Comparison of ENCODE assay signal across 14 cellular contexts in the genomic region with DNA sequence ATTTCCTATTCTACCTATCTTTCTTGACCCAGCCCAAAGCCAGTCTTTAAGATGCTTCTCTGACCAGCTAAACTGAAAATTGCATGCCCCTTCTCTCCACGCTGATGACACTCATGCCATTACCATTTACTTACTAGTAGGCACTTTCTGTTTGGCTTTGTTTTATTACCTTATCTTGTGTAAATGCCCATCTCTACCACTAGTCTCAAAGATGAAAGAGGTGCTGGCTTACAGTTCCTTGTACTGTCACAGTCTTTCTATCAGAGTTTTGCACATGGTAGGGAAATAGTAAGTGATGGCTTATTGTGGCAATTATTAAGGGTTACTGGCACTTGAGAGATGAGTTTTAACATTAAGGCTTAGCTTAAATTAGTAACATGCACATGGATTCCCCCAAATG.
A peak's percentile ranks its signal among the peaks of the same experiment; 100 is the strongest.
DNase-seq lines count a peak whose midpoint lies in the region; ATAC-seq and TF ChIP-seq lines count a peak whose summit lies in the region.
"Had no signal": no experiment of that assay in that cellular context is flagged by ENCODE, and none has a peak within 500 bp of the region (broad histone marks: within the 10 kb centered on the region; RNA-seq: fewer than 3 reads in every experiment).

No MANE protein-coding gene starts in this region.

- 97 to 100% methylated on average over 1 of the region's 1 CpG for WGBS in endodermal cell (ENCODE audit: insufficient coverage in 1 of 2, insufficient read length in 1 of 2), 2 experiments
- WGBS in ovary, 3 donors: 89 to 93% (median 89%) methylated on average over 1 of the region's 1 CpG

- TF ChIP-seq EP300 in ovary (IDR thresholded peaks at IDR 0.05): no peak

- BruUV-seq in MCF 10A (replicated peaks; lab: Mats Ljungman, UMichigan): no TSS peak

- TF ChIP-seq CTCF in MCF 10A (IDR thresholded peaks at IDR 0.05; ENCODE audit: unreplicated experiment) (no peak), breast epithelium (IDR thresholded peaks at IDR 0.05) (no peak), endodermal cell (conservative IDR thresholded peaks at IDR 0.05) (peak; percentile 69), ovary (IDR thresholded peaks at IDR 0.05) (no peak), RWPE1 (conservative IDR thresholded peaks at IDR 0.05; ENCODE audit: low read depth) (no peak)

- H3K4me3 Mint-ChIP-seq in MCF 10A (ENCODE audit: unreplicated experiment) (no peak overlapping the region), endodermal cell (no peak overlapping the region)
- H3K4me3 Mint-ChIP-seq in activated naive CD8-positive, alpha-beta T cell treated with anti-CD3 and anti-CD28 coated beads for 36 hours: no peak overlapping the region
- H3K4me3 Mint-ChIP-seq in stimulated activated naive B cell treated with anti-CD40 and anti-IgM and Interleukin-4, amounts not matched to agents 10 μg/mL and 1 μg/mL and 100 μg/mL, for 72 hours: no peak overlapping the region

- H3K36me3 ChIP-seq in breast epithelium (no peaks in the 10 kb centered on the region), endodermal cell (ENCODE audit: control insufficient read depth, insufficient read depth, low read length) (no peaks in the 10 kb centered on the region), ovary (no peaks in the 10 kb centered on the region)

- CTCF ChIA-PET in MCF 10A (lab: Yijun Ruan, JAX) (interaction anchor here (0.6 to 2.0 kb wide), 8 partner anchors 15 to 430 kb away, joined by 3 to 12 read pairs (median 4); no protein-coding TSS in a partner anchor), RWPE1 (lab: Yijun Ruan, JAX) (no interaction called here)

- H3K27me3 ChIP-seq in breast epithelium (no peaks in the 10 kb centered on the region), endodermal cell (ENCODE audit: control insufficient read depth, insufficient read depth, low read length, poor library complexity, severe bottlenecking) (no peaks in the 10 kb centered on the region), ovary (no peaks in the 10 kb centered on the region)

- DNase-seq in MCF 10A (ENCODE audit: unreplicated experiment): peak; percentile 1
- DNase-seq in breast epithelium (ENCODE audit: low spot score in 2 of 2): no peak
- DNase-seq in Kasumi-1 (lab: John Stamatoyannopoulos, UW): peak; percentile 7 to 18
- DNase-seq in endodermal cell: no peak
- DNase-seq in ovary: no peak
- DNase-seq in activated naive CD8-positive, alpha-beta T cell treated with anti-CD3 and anti-CD28 coated beads for 36 hours: no peak
- DNase-seq in stimulated activated naive B cell treated with anti-CD40 and anti-IgM and Interleukin-4, amounts not matched to agents 10 μg/mL and 1 μg/mL and 100 μg/mL, for 72 hours: no peak
- no peak for DNase-seq in RWPE1 (ENCODE audit: low spot score)
- DNase-seq: activated naive CD4-positive, alpha-beta T cell treated with anti-CD3 and anti-CD28 coated beads, Interleukin-2, amount 50 U/mL, for 16 hours; caudate nucleus; kidney; NCI-H2029 treated with DMSO at 0.1 percent for 48 hours; stimulated activated CD4-positive, alpha-beta T cell treated with anti-CD3 and anti-CD28 coated beads, Interleukin-15, amount 100 ng/mL, for 24 hours had no signal

- no peak for ATAC-seq in stimulated activated naive B cell treated with anti-CD40 and anti-IgM and Interleukin-4, amounts not matched to agents 10 μg/mL and 1 μg/mL and 100 μg/mL, for 72 hours (replicated peaks)

- H3K4me1 Mint-ChIP-seq in MCF 10A (ENCODE audit: insufficient read depth, unreplicated experiment): peaks cover 21% of the 10 kb centered on the region
- peaks cover 1% of the 10 kb centered on the region for H3K4me1 Mint-ChIP-seq in endodermal cell
- no peaks in the 10 kb centered on the region for H3K4me1 Mint-ChIP-seq in activated naive CD8-positive, alpha-beta T cell treated with anti-CD3 and anti-CD28 coated beads for 36 hours
- H3K4me1 Mint-ChIP-seq in stimulated activated naive B cell treated with anti-CD40 and anti-IgM and Interleukin-4, amounts not matched to agents 10 μg/mL and 1 μg/mL and 100 μg/mL, for 72 hours: no peaks in the 10 kb centered on the region

- H3K9me3 Mint-ChIP-seq in MCF 10A (ENCODE audit: unreplicated experiment) (no peaks in the 10 kb centered on the region), endodermal cell (no peaks in the 10 kb centered on the region)
- no peaks in the 10 kb centered on the region for H3K9me3 Mint-ChIP-seq in activated naive CD8-positive, alpha-beta T cell treated with anti-CD3 and anti-CD28 coated beads for 36 hours
- peaks cover 1 to 4% of the 10 kb centered on the region in 2 donors for H3K9me3 Mint-ChIP-seq in stimulated activated naive B cell treated with anti-CD40 and anti-IgM and Interleukin-4, amounts not matched to agents 10 μg/mL and 1 μg/mL and 100 μg/mL, for 72 hours

- H3K9ac ChIP-seq in endodermal cell (ENCODE audit: extremely low read depth, low read length, poor library complexity, severe bottlenecking): no peak overlapping the region

- no peaks in the 10 kb centered on the region for H3K27me3 Mint-ChIP-seq in MCF 10A (ENCODE audit: insufficient read depth, unreplicated experiment)
- H3K27me3 Mint-ChIP-seq in endodermal cell (ENCODE audit: insufficient read depth): no peaks in the 10 kb centered on the region
- H3K27me3 Mint-ChIP-seq in activated naive CD8-positive, alpha-beta T cell treated with anti-CD3 and anti-CD28 coated beads for 36 hours: no peaks in the 10 kb centered on the region
- no peaks in the 10 kb centered on the region for H3K27me3 Mint-ChIP-seq in stimulated activated naive B cell treated with anti-CD40 and anti-IgM and Interleukin-4, amounts not matched to agents 10 μg/mL and 1 μg/mL and 100 μg/mL, for 72 hours

- H3K27ac ChIP-seq in breast epithelium: no peak overlapping the region
- no peak overlapping the region for H3K27ac ChIP-seq in endodermal cell (ENCODE audit: low read depth, low read length)
- no peak overlapping the region for H3K27ac ChIP-seq in ovary
- no peak overlapping the region for H3K27ac ChIP-seq in RWPE1
- H3K27ac ChIP-seq: VCaP had no signal

- H3K9me3 ChIP-seq in breast epithelium (no peaks in the 10 kb centered on the region), endodermal cell (ENCODE audit: control insufficient read depth, low read length) (no peaks in the 10 kb centered on the region), ovary (no peaks in the 10 kb centered on the region)

- H3K4me3 ChIP-seq in breast epithelium (no peak overlapping the region), endodermal cell (ENCODE audit: low read length) (no peak overlapping the region), ovary (no peak overlapping the region)

- H3K27ac Mint-ChIP-seq in MCF 10A (ENCODE audit: low read depth, unreplicated experiment): peak overlapping the region; percentile 1
- H3K27ac Mint-ChIP-seq in endodermal cell: no peak overlapping the region
- H3K27ac Mint-ChIP-seq in activated naive CD8-positive, alpha-beta T cell treated with anti-CD3 and anti-CD28 coated beads for 36 hours: no peak overlapping the region
- no peak overlapping the region for H3K27ac Mint-ChIP-seq in stimulated activated naive B cell treated with anti-CD40 and anti-IgM and Interleukin-4, amounts not matched to agents 10 μg/mL and 1 μg/mL and 100 μg/mL, for 72 hours

- H3K4me1 ChIP-seq in breast epithelium (no peaks in the 10 kb centered on the region), endodermal cell (ENCODE audit: control insufficient read depth, insufficient read depth, low read length) (no peaks in the 10 kb centered on the region), ovary (ENCODE audit: insufficient read depth) (peaks cover 4% of the 10 kb centered on the region)

- POLR2A ChIA-PET in MCF 10A (lab: Yijun Ruan, JAX): interaction anchor here (1.0 to 1.2 kb wide), 3 partner anchors 297 to 424 kb away, joined by 3 read pairs; no protein-coding TSS in a partner anchor
- POLR2A ChIA-PET in RWPE1 (lab: Yijun Ruan, JAX; ENCODE audit: low non-redundant PET): no interaction called here

- H3K36me3 Mint-ChIP-seq in MCF 10A (ENCODE audit: insufficient read depth, unreplicated experiment) (no peaks in the 10 kb centered on the region), endodermal cell (ENCODE audit: low read depth) (no peaks in the 10 kb centered on the region)
- H3K36me3 Mint-ChIP-seq in activated naive CD8-positive, alpha-beta T cell treated with anti-CD3 and anti-CD28 coated beads for 36 hours: peaks cover 1% of the 10 kb centered on the region
- H3K36me3 Mint-ChIP-seq in stimulated activated naive B cell treated with anti-CD40 and anti-IgM and Interleukin-4, amounts not matched to agents 10 μg/mL and 1 μg/mL and 100 μg/mL, for 72 hours: no peaks in the 10 kb centered on the region

- TF ChIP-seq POLR2A in breast epithelium (IDR thresholded peaks at IDR 0.05): no peak
- no peak for TF ChIP-seq POLR2A in ovary (IDR thresholded peaks at IDR 0.05)

- intact Hi-C loops in MCF 10A (cut with micrococcal nuclease) (loop anchor here (5.0 kb wide), 4 partner anchors 143 to 1312 kb away; no protein-coding TSS in a partner anchor), breast epithelium (cut with DNase I; ENCODE audit: low total_unique reads) (no loop called here), ovary (cut with DNase I) (no loop called here)

Comparison
In these comparisons a context has a peak if more than half of its experiments do, and no peak if none do; other contexts are left out.
1. DNase-seq: peak in MCF 10A (single experiment) and Kasumi-1 (2 of 2); none in breast epithelium (0 of 2), endodermal cell (single experiment), ovary (0 of 5), activated naive CD8-positive, alpha-beta T cell treated with anti-CD3 and anti-CD28 coated beads for 36 hours (single experiment), stimulated activated naive B cell treated with anti-CD40 and anti-IgM and Interleukin-4, amounts not matched to agents 10 μg/mL and 1 μg/mL and 100 μg/mL, for 72 hours (single experiment) and RWPE1 (single experiment).